In the genomic region with DNA sequence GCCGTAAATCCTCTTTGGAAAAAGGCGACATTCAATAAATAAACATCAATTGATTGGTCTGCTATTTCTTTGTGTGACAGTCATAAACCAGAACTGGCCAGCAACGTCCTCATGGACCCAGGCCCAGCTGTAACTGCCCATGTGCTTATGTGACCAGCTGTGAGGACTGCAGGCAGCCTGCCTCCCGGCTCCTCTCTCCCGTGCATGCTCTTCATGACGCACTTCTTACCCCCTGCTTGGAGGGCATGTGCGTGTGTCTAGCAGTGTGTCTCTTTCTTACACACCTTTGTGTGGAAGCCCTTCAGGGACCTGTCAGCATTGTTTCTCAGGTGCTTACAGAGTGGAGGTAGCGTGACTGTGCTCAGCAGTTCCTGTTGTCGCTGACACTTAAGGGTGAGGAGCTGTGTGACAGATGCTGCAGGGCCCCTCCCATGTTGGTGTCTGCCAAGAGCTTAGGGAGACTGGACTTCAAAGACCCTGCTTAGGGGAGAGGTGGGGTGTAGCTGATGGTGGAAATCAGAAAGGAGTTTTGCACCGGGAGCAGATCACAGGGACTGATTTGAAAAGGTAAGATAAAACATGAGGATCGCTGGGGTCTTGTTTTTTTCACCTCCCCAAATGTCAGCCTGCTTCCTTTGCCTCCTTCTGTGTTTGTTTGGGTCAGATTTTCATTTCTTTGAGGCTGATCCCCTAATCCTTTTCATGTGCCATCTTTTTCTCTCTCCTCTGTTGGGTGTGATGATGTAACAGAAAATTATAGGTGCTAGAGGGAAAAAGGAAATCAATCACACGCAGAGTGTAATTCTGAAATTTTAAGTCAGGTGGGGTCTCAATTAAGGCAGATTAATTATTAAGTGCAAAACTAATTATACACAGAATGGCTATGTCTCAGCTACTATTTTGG, we compare ENCODE assay signal across 16 cellular contexts. TPM values are rescaled to one million over a fixed set of nuclear protein-coding genes. Genes with fewer than 3 reads are reported as not detected.
A peak's percentile ranks its signal among the peaks of the same experiment; 100 is the strongest.
DNase-seq lines count a peak whose midpoint lies in the region; TF ChIP-seq lines count a peak whose summit lies in the region.
"Had no signal": no experiment of that assay in that cellular context is flagged by ENCODE, and none has a peak within 500 bp of the region (broad histone marks: within the 10 kb centered on the region; RNA-seq: fewer than 3 reads in every experiment).

No MANE protein-coding gene starts in this region.

- CTCF ChIA-PET in OCI-LY7 (lab: Charles Lee; ENCODE audit: unreplicated experiment): no interaction called here

- peaks cover 30% of the 10 kb centered on the region for H3K4me1 Mint-ChIP-seq in neural crest cell
- peaks cover 19% of the 10 kb centered on the region for H3K4me1 Mint-ChIP-seq in osteocyte (ENCODE audit: unreplicated experiment)

- no peak overlapping the region for H3K27ac ChIP-seq in OCI-LY7 (ENCODE audit: low read depth, low read length, poor library complexity, severe bottlenecking)
- H3K27ac ChIP-seq: brain microvascular endothelial cell, KMS-11 had no signal

- peaks cover 40% of the 10 kb centered on the region for H3K27me3 Mint-ChIP-seq in neural crest cell (ENCODE audit: low read depth)
- H3K27me3 Mint-ChIP-seq in osteocyte (ENCODE audit: unreplicated experiment): peaks cover 50% of the 10 kb centered on the region

- intact Hi-C loops in OCI-LY7 (cut with micrococcal nuclease; ENCODE audit: unreplicated experiment): no loop called here

- H3K27ac Mint-ChIP-seq in neural crest cell (ENCODE audit: unreplicated experiment): no peak overlapping the region
- H3K27ac Mint-ChIP-seq in osteocyte (ENCODE audit: unreplicated experiment): no peak overlapping the region

- POLR2A ChIA-PET in OCI-LY7 (lab: Charles Lee): interaction anchor here (0.6 to 1.0 kb wide), 3 partner anchors 12 to 105 kb away, joined by 3 read pairs; no protein-coding TSS in a partner anchor

- peak overlapping the region; percentile 90 for H3K4me3 Mint-ChIP-seq in neural crest cell
- H3K4me3 Mint-ChIP-seq in osteocyte (ENCODE audit: unreplicated experiment): no peak overlapping the region

- peaks cover 17% of the 10 kb centered on the region for H3K4me1 ChIP-seq in OCI-LY7 (ENCODE audit: insufficient read depth, low read length, poor library complexity, severe bottlenecking)

- peak overlapping the region; percentile 71 for H3K4me3 ChIP-seq in OCI-LY7 (ENCODE audit: low read depth, low read length, poor library complexity, severe bottlenecking)

- H2AFZ ChIP-seq in OCI-LY7 (ENCODE audit: low read length): peak overlapping the region; percentile 54; the same call in 1 of the 2 replicates

- BruUV-seq in OCI-LY7 (replicated peaks; lab: Mats Ljungman, UMichigan): no TSS peak

- peak; percentile 27 for DNase-seq in NCI-H1092 treated with DMSO at 0.1 percent for 48 hours (lab: John Stamatoyannopoulos, UW)
- no peak for DNase-seq in NCI-H1092 (lab: John Stamatoyannopoulos, UW)
- DNase-seq in NCI-H1694 treated with DMSO at 0.1 percent for 48 hours (lab: John Stamatoyannopoulos, UW): peak; percentile 11
- no peak for DNase-seq in OCI-LY7 (ENCODE audit: low spot score)
- no peak for DNase-seq in neural crest cell (ENCODE audit: low read depth, low spot score)
- no peak for DNase-seq in UCSD-AML1 (lab: John Stamatoyannopoulos, UW; ENCODE audit: unreplicated experiment)
- no peak for DNase-seq in osteocyte (ENCODE audit: extremely low spot score, unreplicated experiment)
- DNase-seq in NK-92 treated with Interleukin-12 subunit alpha and Interleukin-12 subunit beta, amount 100 ng/mL, for 24 hours (lab: John Stamatoyannopoulos, UW): no peak
- DNase-seq: 8988T; activated effector memory CD4-positive, alpha-beta T cell treated with Interleukin-2 at 50 U/mL for 16 hours; brain microvascular endothelial cell; DND-41; nucleus accumbens; trophoblast cell had no signal

- no peaks in the 10 kb centered on the region for H3K9me2 ChIP-seq in OCI-LY7 (ENCODE audit: insufficient read depth, low read length)

- H4K20me1 ChIP-seq in OCI-LY7 (ENCODE audit: insufficient read depth, low read length): no peaks in the 10 kb centered on the region

- H3K9me3 Mint-ChIP-seq in neural crest cell (no peaks in the 10 kb centered on the region), osteocyte (ENCODE audit: unreplicated experiment) (no peaks in the 10 kb centered on the region)
- H3K9me3 Mint-ChIP-seq: activated CD4-positive, alpha-beta T cell treated with anti-CD3 and anti-CD28 coated beads, Interleukin-2, amount 10 ng/mL, durations not matched to agents 7 days and 5 days had no signal

- TF ChIP-seq CTCF in OCI-LY7 (conservative IDR thresholded peaks at IDR 0.05; ENCODE audit: low read length) (no peak), neural crest cell (conservative IDR thresholded peaks at IDR 0.05) (no peak), osteocyte (IDR thresholded peaks at IDR 0.05) (no peak)

- no peaks in the 10 kb centered on the region for H3K36me3 ChIP-seq in OCI-LY7 (ENCODE audit: insufficient read depth, low read length)
- H3K36me3 ChIP-seq: brain microvascular endothelial cell had no signal

- peak overlapping the region; percentile 55 for H3K4me2 ChIP-seq in OCI-LY7 (ENCODE audit: low read length)
- H3K4me2 ChIP-seq: KMS-11 had no signal

- H3K79me2 ChIP-seq in OCI-LY7 (ENCODE audit: insufficient read depth, low read depth, low read length): no peaks in the 10 kb centered on the region

- no peaks in the 10 kb centered on the region for H3K9me3 ChIP-seq in OCI-LY7 (ENCODE audit: low read length)

- H3K36me3 Mint-ChIP-seq in neural crest cell (ENCODE audit: low read depth): no peaks in the 10 kb centered on the region
- H3K36me3 Mint-ChIP-seq in osteocyte (ENCODE audit: unreplicated experiment): peaks cover 2% of the 10 kb centered on the region

RNA-seq across cellular contexts. Expression of gene PODXL2, which starts 2.1 kb away (rescaled TPM):
- 29.4 and 37.7 TPM in 2 replicates for total RNA-seq in OCI-LY7 (2014; rRNA removed; shearing (Covaris generic))
- total RNA-seq in OCI-LY7 (2022) (15.2 and 16.1 TPM in 2 replicates), neural crest cell (70.8 and 74.0 TPM in 2 replicates), osteocyte (5.7 and 5.9 TPM in 2 replicates)

RNA-seq across cellular contexts. Expression of gene MCM2, which starts 32.9 kb away (rescaled TPM):
- 207 and 237 TPM in 2 replicates for total RNA-seq in OCI-LY7 (2014; rRNA removed; shearing (Covaris generic))
- 218 and 234 TPM in 2 replicates for total RNA-seq in OCI-LY7 (2022)
- 223 and 228 TPM in 2 replicates for total RNA-seq in neural crest cell
- total RNA-seq in osteocyte: 19.2 and 20.4 TPM in 2 replicates

RNA-seq across cellular contexts. Expression of gene TPRA1, which starts 40.5 kb away (rescaled TPM):
- 25.6 and 32.3 TPM in 2 replicates for total RNA-seq in OCI-LY7 (2014; rRNA removed; shearing (Covaris generic))
- total RNA-seq in OCI-LY7 (2022) (44.6 and 51.4 TPM in 2 replicates), neural crest cell (27.2 and 27.4 TPM in 2 replicates), osteocyte (49.0 and 49.7 TPM in 2 replicates)

RNA-seq across cellular contexts. Expression of gene ABTB1, which starts 41.7 kb away (rescaled TPM):
- 4.4 and 9.1 TPM in 2 replicates for total RNA-seq in OCI-LY7 (2014; rRNA removed; shearing (Covaris generic))
- total RNA-seq in OCI-LY7 (2022): 14.0 and 14.5 TPM in 2 replicates
- 6.8 and 7.2 TPM in 2 replicates for total RNA-seq in neural crest cell
- 69.8 and 73.4 TPM in 2 replicates for total RNA-seq in osteocyte

Comparison
In these comparisons a context has a peak if more than half of its experiments do, and no peak if none do; other contexts are left out.
1. DNase-seq: peak in NCI-H1092 treated with DMSO at 0.1 percent for 48 hours (single experiment) and NCI-H1694 treated with DMSO at 0.1 percent for 48 hours (single experiment); none in NCI-H1092 (single experiment), OCI-LY7 (single experiment), neural crest cell (single experiment), UCSD-AML1 (single experiment), osteocyte (single experiment) and NK-92 treated with Interleukin-12 subunit alpha and Interleukin-12 subunit beta, amount 100 ng/mL, for 24 hours (single experiment).